ENCODE assay signal across 17 cellular contexts in the genomic region with DNA sequence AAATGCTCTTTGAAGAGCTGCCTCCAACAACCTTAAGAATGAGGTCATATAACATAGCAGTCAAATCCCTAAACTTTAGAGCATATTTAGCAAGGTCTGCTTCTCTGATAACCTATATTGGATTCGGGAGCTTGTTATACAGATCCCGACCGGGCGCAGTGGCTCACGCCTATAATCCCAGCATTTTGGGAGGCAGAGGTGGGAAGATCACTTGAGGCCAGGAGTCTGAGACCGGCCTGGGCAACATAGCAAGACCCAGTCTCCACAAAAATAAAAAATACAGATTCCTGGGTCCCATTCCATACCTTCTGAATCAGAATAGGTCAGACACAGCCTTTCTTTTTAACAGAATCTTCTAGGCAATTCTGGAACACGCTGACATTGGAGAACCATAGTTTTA. TPM values are rescaled to one million over a fixed set of nuclear protein-coding genes. Genes with fewer than 3 reads are reported as not detected.
DNase-seq lines count a peak whose midpoint lies in the region; ATAC-seq and TF ChIP-seq lines count a peak whose summit lies in the region.
"Had no signal": no experiment of that assay in that cellular context is flagged by ENCODE, and none has a peak within 500 bp of the region (broad histone marks: within the 10 kb centered on the region; RNA-seq: fewer than 3 reads in every experiment).

No MANE protein-coding gene starts in this region.

- no peaks in the 10 kb centered on the region for H3K9me2 ChIP-seq in Karpas-422 (replicated peaks; ENCODE audit: insufficient read depth, low read length)

- no peaks in the 10 kb centered on the region; a peak in 1 of 22 replicates for H3K36me3 ChIP-seq in BLaER1 treated with 17β-estradiol and CSF1 and Interleukin-3, amounts not matched to agents 10 nM and 100 nM
- H3K36me3 ChIP-seq in Karpas-422 (ENCODE audit: insufficient read depth, low read length), result no peaks in the 10 kb centered on the region
- H3K36me3 ChIP-seq: BE2C had no signal

- H3K4me1 Mint-ChIP-seq in endothelial cell (ENCODE audit: unreplicated experiment), result peaks cover 8% of the 10 kb centered on the region

- no peak overlapping the region for H3K27ac Mint-ChIP-seq in endothelial cell (ENCODE audit: unreplicated experiment)
- H3K27ac Mint-ChIP-seq: CD4-positive, alpha-beta T cell; CD8-positive, alpha-beta T cell had no signal

- H2AFZ ChIP-seq in Karpas-422 (ENCODE audit: low read length), result no peak overlapping the region

- no peaks in the 10 kb centered on the region for H4K20me1 ChIP-seq in BLaER1 treated with 17β-estradiol and CSF1 and Interleukin-3, amounts not matched to agents 10 nM and 100 nM
- no peaks in the 10 kb centered on the region for H4K20me1 ChIP-seq in Karpas-422 (ENCODE audit: insufficient read depth, low read depth, low read length)

- ATAC-seq in Right ventricle myocardium inferior, result no peak
- no peak for ATAC-seq in left cardiac atrium
- ATAC-seq in HG03175 (IDR thresholded peaks at IDR 0.05; ENCODE audit: unreplicated experiment), result no peak
- ATAC-seq: CD8-positive, alpha-beta T cell had no signal

- peak overlapping the region in 7 of 11 experiments; percentile 59 to 82 (median 75); a peak in 12 of 22 replicates for H3K27ac ChIP-seq in BLaER1 treated with 17β-estradiol and CSF1 and Interleukin-3, amounts not matched to agents 10 nM and 100 nM
- H3K27ac ChIP-seq in Karpas-422 (ENCODE audit: low read length), result peak overlapping the region; percentile 95

- H3K4me3 Mint-ChIP-seq in endothelial cell (ENCODE audit: unreplicated experiment), result no peak overlapping the region
- H3K4me3 Mint-ChIP-seq: CD4-positive, alpha-beta T cell; CD8-positive, alpha-beta T cell had no signal

- H3K4me1 ChIP-seq in BLaER1 treated with 17β-estradiol and CSF1 and Interleukin-3, amounts not matched to agents 10 nM and 100 nM, result peaks cover 61 to 98% (median 88%) of the 10 kb centered on the region in 10 experiments
- H3K4me1 ChIP-seq in Karpas-422 (ENCODE audit: low read length), result peaks cover 80% of the 10 kb centered on the region
- H3K4me1 ChIP-seq: Caco-2 had no signal

- H3K9me3 Mint-ChIP-seq in endothelial cell (ENCODE audit: unreplicated experiment), result no peaks in the 10 kb centered on the region
- H3K9me3 Mint-ChIP-seq: CD4-positive, alpha-beta T cell; CD8-positive, alpha-beta T cell had no signal

- intact Hi-C loops in Right ventricle myocardium inferior (cut with DNase I), result loop anchor here (10.0 kb wide), 2 partner anchors 236 to 426 kb away; no protein-coding TSS in a partner anchor
- intact Hi-C loops in left cardiac atrium (cut with DNase I), result no loop called here

- H3K79me2 ChIP-seq in Karpas-422 (ENCODE audit: low read length), result no peaks in the 10 kb centered on the region

- peaks cover 1% of the 10 kb centered on the region for H3K27me3 Mint-ChIP-seq in endothelial cell (ENCODE audit: unreplicated experiment)

- peaks cover 0 to 34% (median 0%) of the 10 kb centered on the region in 11 experiments; a peak in 9 of 22 replicates for H3K27me3 ChIP-seq in BLaER1 treated with 17β-estradiol and CSF1 and Interleukin-3, amounts not matched to agents 10 nM and 100 nM
- no peaks in the 10 kb centered on the region for H3K27me3 ChIP-seq in Karpas-422 (ENCODE audit: low read length)

- peaks cover 0 to 13% (median 8%) of the 10 kb centered on the region in 11 experiments; a peak in 8 of 22 replicates for H3K9me3 ChIP-seq in BLaER1 treated with 17β-estradiol and CSF1 and Interleukin-3, amounts not matched to agents 10 nM and 100 nM (replicated peaks in 1 of 11)
- no peaks in the 10 kb centered on the region; the same call in 1 of the 2 replicates for H3K9me3 ChIP-seq in Karpas-422 (ENCODE audit: low read length)
- H3K9me3 ChIP-seq: Caco-2 had no signal

- H3K36me3 Mint-ChIP-seq in endothelial cell (ENCODE audit: low read depth, unreplicated experiment), result no peaks in the 10 kb centered on the region
- H3K36me3 Mint-ChIP-seq: CD8-positive, alpha-beta T cell had no signal

- H3K4me3 ChIP-seq in BLaER1 treated with 17β-estradiol and CSF1 and Interleukin-3, amounts not matched to agents 10 nM and 100 nM, result no peak overlapping the region; a peak in 1 of 20 replicates
- H3K4me3 ChIP-seq in Karpas-422 (ENCODE audit: low read length), result no peak overlapping the region

- DNase-seq in Right ventricle myocardium inferior (ENCODE audit: missing footprints) (peak; percentile 60), left cardiac atrium (no peak), Karpas-422 (no peak), endothelial cell (ENCODE audit: low spot score) (no peak), SW480 (ENCODE audit: low spot score) (no peak)
- DNase-seq: 8988T; ACHN; BE2C; C1 segment of cervical spinal cord; Caco-2; Calu3; CD4-positive, alpha-beta T cell; CD8-positive, alpha-beta T cell; DMS79 treated with DMSO at 0.1 percent for 48 hours; GF-D8 had no signal

- H3K4me2 ChIP-seq in BLaER1 treated with 17β-estradiol and CSF1 and Interleukin-3, amounts not matched to agents 10 nM and 100 nM, result peak overlapping the region in 10 of 11 experiments; percentile 89 to 100 (median 97); a peak in 18 of 22 replicates
- H3K4me2 ChIP-seq in Karpas-422 (ENCODE audit: low read depth, low read length, poor library complexity, severe bottlenecking), result no peak overlapping the region

- H3K9ac ChIP-seq in BLaER1 treated with 17β-estradiol and CSF1 and Interleukin-3, amounts not matched to agents 10 nM and 100 nM, result no peak overlapping the region; a peak in 1 of 22 replicates
- H3K9ac ChIP-seq in Karpas-422 (ENCODE audit: low read length), result no peak overlapping the region

- no peak for TF ChIP-seq CTCF in endothelial cell (IDR thresholded peaks at IDR 0.05; ENCODE audit: unreplicated experiment)

RNA-seq across cellular contexts. Expression of gene SPRING1, which starts 46.7 kb away (rescaled TPM):
- total RNA-seq in Right ventricle myocardium inferior, result 9.4 TPM
- 10 to 100 TPM; 10.7 to 15.8 TPM for total RNA-seq in left cardiac atrium
- 23.0 and 33.3 TPM in 2 replicates for total RNA-seq in Karpas-422 (2014; rRNA removed; shearing (Covaris generic); ENCODE audit: low replicate concordance)
- total RNA-seq in endothelial cell (ENCODE audit: unreplicated experiment), result 73.8 TPM

RNA-seq across cellular contexts. Expression of gene RNFT2, which starts 46.9 kb away (rescaled TPM):
- total RNA-seq in Right ventricle myocardium inferior, result 1.0 TPM
- total RNA-seq in left cardiac atrium, result 1 to 10 TPM; 1.6 to 3.1 TPM
- 6.7 and 10.7 TPM in 2 replicates for total RNA-seq in Karpas-422 (2014; rRNA removed; shearing (Covaris generic); ENCODE audit: low replicate concordance)
- 20.0 TPM for total RNA-seq in endothelial cell (ENCODE audit: unreplicated experiment)
